ENCODE assay signal across 8 cellular contexts in the genomic region with DNA sequence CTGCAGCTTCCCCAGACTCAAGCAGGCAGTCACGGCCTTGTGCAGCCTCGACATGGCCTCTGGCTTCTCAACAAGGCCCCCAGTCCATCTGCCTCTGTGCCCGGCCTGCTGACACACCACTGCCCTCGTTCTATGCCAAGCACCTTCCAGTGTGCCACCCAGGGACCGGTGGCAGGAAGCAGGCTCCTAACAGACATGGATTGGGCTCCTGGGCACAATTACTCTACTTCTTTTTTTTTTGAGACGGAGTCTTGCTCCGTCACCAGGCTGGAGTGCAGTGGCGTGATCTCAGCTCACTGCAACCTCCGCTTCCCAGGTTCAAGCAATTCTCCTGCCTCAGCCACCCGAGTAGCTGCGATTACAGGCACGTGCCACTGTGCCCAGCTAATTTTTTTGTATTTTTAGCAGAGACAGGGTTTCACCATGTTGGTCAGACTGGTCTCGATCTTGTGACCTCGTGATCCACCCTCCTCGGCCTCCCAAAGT. TPM values are rescaled to one million over a fixed set of nuclear protein-coding genes. Genes with fewer than 3 reads are reported as not detected.
A peak's percentile ranks its signal among the peaks of the same experiment; 100 is the strongest.
DNase-seq lines count a peak whose midpoint lies in the region; ATAC-seq and TF ChIP-seq lines count a peak whose summit lies in the region.
"Not testable (repeated sequence)": the region's sequence is repeated elsewhere in the genome, so short reads cannot be mapped to it uniquely, and the experiment has no call there.

No MANE protein-coding gene starts in this region.

- DNase-seq in CD14-positive monocyte (ENCODE audit: low spot score): peak; percentile 54
- DNase-seq in Jurkat, Clone E6-1 (ENCODE audit: low read depth, low spot score); activated CD4-positive, alpha-beta T cell treated with anti-CD3 and anti-CD28 coated beads, Interleukin-2, amount 10 ng/mL, durations not matched to agents 7 days and 5 days; activated naive CD4-positive, alpha-beta T cell treated with anti-CD3 and anti-CD28 coated beads, Interleukin-2, amount 10 ng/mL, durations not matched to agents 7 days and 5 days; colonic mucosa; left lung; sigmoid colon; suprapubic skin (ENCODE audit: low spot score in 2 of 2): not testable (repeated sequence)

- TF ChIP-seq POLR2A in sigmoid colon (IDR thresholded peaks at IDR 0.05); suprapubic skin (IDR thresholded peaks at IDR 0.05): not testable (repeated sequence)

- H3K4me3 ChIP-seq in Jurkat, Clone E6-1 (ENCODE audit: low read length): peak overlapping the region; percentile 58
- not testable (repeated sequence) for H3K4me3 ChIP-seq in colonic mucosa, left lung, sigmoid colon, suprapubic skin

- TF ChIP-seq CTCF in CD14-positive monocyte (IDR thresholded peaks at IDR 0.05); colonic mucosa (IDR thresholded peaks at IDR 0.05); left lung (IDR thresholded peaks at IDR 0.05); sigmoid colon (IDR thresholded peaks at IDR 0.05); suprapubic skin (IDR thresholded peaks at IDR 0.05): not testable (repeated sequence)

- not testable (repeated sequence) for H3K27me3 Mint-ChIP-seq in CD14-positive monocyte (ENCODE audit: low read depth in 3 of 3); activated CD4-positive, alpha-beta T cell treated with anti-CD3 and anti-CD28 coated beads, Interleukin-2, amount 10 ng/mL, durations not matched to agents 7 days and 5 days; activated naive CD4-positive, alpha-beta T cell treated with anti-CD3 and anti-CD28 coated beads, Interleukin-2, amount 10 ng/mL, durations not matched to agents 7 days and 5 days

- peak overlapping the region; percentile 86 to 96 (median 95) for H3K27ac Mint-ChIP-seq in CD14-positive monocyte
- H3K27ac Mint-ChIP-seq in activated CD4-positive, alpha-beta T cell treated with anti-CD3 and anti-CD28 coated beads, Interleukin-2, amount 10 ng/mL, durations not matched to agents 7 days and 5 days: peak overlapping the region; percentile 91
- H3K27ac Mint-ChIP-seq in activated naive CD4-positive, alpha-beta T cell treated with anti-CD3 and anti-CD28 coated beads, Interleukin-2, amount 10 ng/mL, durations not matched to agents 7 days and 5 days: peak overlapping the region; percentile 96

- not testable (repeated sequence) for H3K9me3 ChIP-seq in colonic mucosa, left lung, sigmoid colon, suprapubic skin

- peak; percentile 23 for ATAC-seq in left lung

- POLR2A ChIA-PET in activated CD4-positive, alpha-beta T cell treated with anti-CD3 and anti-CD28 coated beads, Interleukin-2, amount 10 ng/mL, durations not matched to agents 7 days and 5 days (lab: Charles Lee): interaction anchor here (1.0 to 1.4 kb wide), 4 partner anchors 16 to 135 kb away, joined by 3 to 5 read pairs (median 4); no protein-coding TSS in a partner anchor

- H3K4me1 Mint-ChIP-seq in CD14-positive monocyte: peaks cover 78% of the 10 kb centered on the region
- peaks cover 91% of the 10 kb centered on the region for H3K4me1 Mint-ChIP-seq in activated CD4-positive, alpha-beta T cell treated with anti-CD3 and anti-CD28 coated beads, Interleukin-2, amount 10 ng/mL, durations not matched to agents 7 days and 5 days
- H3K4me1 Mint-ChIP-seq in activated naive CD4-positive, alpha-beta T cell treated with anti-CD3 and anti-CD28 coated beads, Interleukin-2, amount 10 ng/mL, durations not matched to agents 7 days and 5 days: peaks cover 95% of the 10 kb centered on the region

- H3K4me1 ChIP-seq in colonic mucosa, sigmoid colon: not testable (repeated sequence)
- H3K4me1 ChIP-seq in left lung (peaks cover 0 to 67% of the 10 kb centered on the region in 2 donors), suprapubic skin (peaks cover 25% of the 10 kb centered on the region)

- H3K36me3 Mint-ChIP-seq in CD14-positive monocyte: not testable (repeated sequence)
- H3K36me3 Mint-ChIP-seq in activated CD4-positive, alpha-beta T cell treated with anti-CD3 and anti-CD28 coated beads, Interleukin-2, amount 10 ng/mL, durations not matched to agents 7 days and 5 days (ENCODE audit: low read depth): peaks cover 23% of the 10 kb centered on the region
- H3K36me3 Mint-ChIP-seq in activated naive CD4-positive, alpha-beta T cell treated with anti-CD3 and anti-CD28 coated beads, Interleukin-2, amount 10 ng/mL, durations not matched to agents 7 days and 5 days: peaks cover 27% of the 10 kb centered on the region

- CTCF ChIA-PET in activated CD4-positive, alpha-beta T cell treated with anti-CD3 and anti-CD28 coated beads, Interleukin-2, amount 10 ng/mL, durations not matched to agents 7 days and 5 days (lab: Charles Lee): interaction anchor here (0.7 to 3.8 kb wide), 11 partner anchors 9 to 139 kb away, joined by 3 to 23 read pairs (median 4); no protein-coding TSS in a partner anchor
- CTCF ChIA-PET in activated naive CD4-positive, alpha-beta T cell treated with anti-CD3 and anti-CD28 coated beads, Interleukin-2, amount 10 ng/mL, durations not matched to agents 7 days and 5 days (lab: Charles Lee): interaction anchor here (0.7 to 2.2 kb wide), 5 partner anchors 9 to 139 kb away, joined by 3 to 8 read pairs (median 3); no protein-coding TSS in a partner anchor

- WGBS in sigmoid colon, 2 donors: 62 to 72% methylated on average over 15 of the region's 15 CpGs
- 88% methylated on average over 15 of the region's 15 CpGs for WGBS in suprapubic skin

- H3K27ac ChIP-seq in colonic mucosa: peak overlapping the region; percentile 36
- H3K27ac ChIP-seq in left lung: peak overlapping the region; percentile 48 to 91
- peak overlapping the region in 3 of 4 donors; percentile 34 to 41 (median 38) for H3K27ac ChIP-seq in sigmoid colon
- peak overlapping the region; percentile 41 for H3K27ac ChIP-seq in suprapubic skin

- not testable (repeated sequence) for H3K36me3 ChIP-seq in colonic mucosa, left lung, sigmoid colon, suprapubic skin

- not testable (repeated sequence) for H3K9me3 Mint-ChIP-seq in CD14-positive monocyte; activated CD4-positive, alpha-beta T cell treated with anti-CD3 and anti-CD28 coated beads, Interleukin-2, amount 10 ng/mL, durations not matched to agents 7 days and 5 days; activated naive CD4-positive, alpha-beta T cell treated with anti-CD3 and anti-CD28 coated beads, Interleukin-2, amount 10 ng/mL, durations not matched to agents 7 days and 5 days

- peak overlapping the region; percentile 27 to 53 for H3K4me3 Mint-ChIP-seq in CD14-positive monocyte
- peak overlapping the region; percentile 78 for H3K4me3 Mint-ChIP-seq in activated CD4-positive, alpha-beta T cell treated with anti-CD3 and anti-CD28 coated beads, Interleukin-2, amount 10 ng/mL, durations not matched to agents 7 days and 5 days
- peak overlapping the region; percentile 86 for H3K4me3 Mint-ChIP-seq in activated naive CD4-positive, alpha-beta T cell treated with anti-CD3 and anti-CD28 coated beads, Interleukin-2, amount 10 ng/mL, durations not matched to agents 7 days and 5 days

- not testable (repeated sequence) for H3K9ac ChIP-seq in colonic mucosa (ENCODE audit: low read depth in 2 of 2, low read length in 2 of 2)

- TF ChIP-seq EP300 in sigmoid colon (IDR thresholded peaks at IDR 0.05); suprapubic skin (IDR thresholded peaks at IDR 0.05): not testable (repeated sequence)

- not testable (repeated sequence) for H3K27me3 ChIP-seq in colonic mucosa, left lung, sigmoid colon, suprapubic skin

- intact Hi-C loops in CD14-positive monocyte (cut with micrococcal nuclease): loop anchor here (10.0 kb wide), 2 partner anchors 135 to 245 kb away; a partner anchor contains a TSS
- intact Hi-C loops in colonic mucosa (cut with DNase I); left lung (cut with DNase I); sigmoid colon (cut with DNase I): not testable (repeated sequence)

RNA-seq across cellular contexts. Expression of a gene that starts 52.9 kb away (rescaled TPM):
- polyA plus RNA-seq in CD14-positive monocyte (10 to 100 TPM; 33.1 to 38.3 TPM), sigmoid colon (100 to 1,000 TPM in 1 of 3 donors, 10 to 100 TPM in 2; 60.2 to 128 (median 70.9) TPM)
- 40.8 TPM for polyA plus RNA-seq in Jurkat, Clone E6-1 (2012; ENCODE audit: insufficient read depth, insufficient read length)
- 100 to 1,000 TPM; 135 to 154 TPM for total RNA-seq in activated CD4-positive, alpha-beta T cell treated with anti-CD3 and anti-CD28 coated beads, Interleukin-2, amount 10 ng/mL, durations not matched to agents 7 days and 5 days
- total RNA-seq in colonic mucosa (100 to 1,000 TPM in 1 of 2 donors, 10 to 100 TPM in 1; 87.8 to 121 TPM), left lung (10 to 100 TPM; 67.2 to 86.5 TPM), sigmoid colon (10 to 100 TPM; 63.7 to 77.9 (median 73.4) TPM), suprapubic skin (10 to 100 TPM; 53.0 to 67.1 (median 59.5) TPM)
